ENCODE assay signal across 8 cellular contexts in genomic region chrX:69222103-69223090, GRCh38. TPM values are rescaled to one million over a fixed set of nuclear protein-coding genes. Genes with fewer than 3 reads are reported as not detected.
DNase-seq lines count a peak whose midpoint lies in the region; ATAC-seq, FAIRE-seq and TF ChIP-seq lines count a peak whose summit lies in the region.

No MANE protein-coding gene starts in this region.

- H3K36me3 ChIP-seq in BJ (ENCODE audit: control insufficient read depth, insufficient read depth, low read length) (no peaks in the 10 kb centered on the region), GM12878 (ENCODE audit: control insufficient read depth in 2 of 2, insufficient read depth in 2 of 2, low read length in 1 of 2) (no peaks in the 10 kb centered on the region), small intestine (ENCODE audit: control insufficient read depth in 2 of 2, insufficient read depth in 2 of 2, low read length in 2 of 2) (no peaks in the 10 kb centered on the region)

- no peak for TF ChIP-seq EP300 in GM12878 (IDR thresholded peaks at IDR 0.05; ENCODE audit: borderline replicate concordance in 1 of 2, control insufficient read depth in 1 of 2, low read depth in 2 of 2, low read length in 2 of 2)

- POLR2A ChIA-PET in BJ (lab: Charles Lee), result no interaction called here
- POLR2A ChIA-PET in GM12878 (lab: Charles Lee), result no interaction called here

- H3K79me2 ChIP-seq in GM12878 (ENCODE audit: control insufficient read depth, insufficient read depth, low read length), result no peaks in the 10 kb centered on the region

- H3K9me3 ChIP-seq in GM12878 (replicated peaks; ENCODE audit: control insufficient read depth, insufficient read depth, low read length) (no peaks in the 10 kb centered on the region), small intestine (ENCODE audit: control insufficient read depth, low read depth) (no peaks in the 10 kb centered on the region)

- BruUV-seq in GM12878 (replicated peaks; lab: Mats Ljungman, UMichigan), result no TSS peak

- H3K9ac ChIP-seq in GM12878 (ENCODE audit: control insufficient read depth, insufficient read depth, low read length), result no peak overlapping the region

- H3K27me3 ChIP-seq in BJ (ENCODE audit: control insufficient read depth, insufficient read depth, low read length), result no peaks in the 10 kb centered on the region; the same call in 1 of the 2 replicates
- no peaks in the 10 kb centered on the region; a peak in 2 of 4 replicates for H3K27me3 ChIP-seq in GM12878 (replicated peaks in 1 of 2; ENCODE audit: control insufficient read depth in 2 of 2, insufficient read depth in 2 of 2, low read length in 1 of 2)
- no peaks in the 10 kb centered on the region for H3K27me3 ChIP-seq in small intestine (ENCODE audit: control insufficient read depth in 2 of 2, insufficient read depth in 2 of 2, low read length in 2 of 2)

- intact Hi-C loops in GM12878 (cut with micrococcal nuclease; ENCODE audit: unreplicated experiment), result loop anchor here (1.0 to 2.0 kb wide), 4 partner anchors 128 to 490 kb away; no protein-coding TSS in a partner anchor

- ATAC-seq in GM19351 (IDR thresholded peaks at IDR 0.05; ENCODE audit: unreplicated experiment), result peak; percentile 83
- ATAC-seq in GM12878, result peak; percentile 95
- no peak for ATAC-seq in HG03442 (IDR thresholded peaks at IDR 0.05; ENCODE audit: unreplicated experiment)

- H3K4me2 ChIP-seq in GM12878 (ENCODE audit: control insufficient read depth, insufficient read depth), result no peak overlapping the region

- H4K20me1 ChIP-seq in GM12878 (ENCODE audit: control insufficient read depth, insufficient read depth), result no peaks in the 10 kb centered on the region

- H3K4me1 ChIP-seq in GM12878 (ENCODE audit: control insufficient read depth, insufficient read depth, low read length) (no peaks in the 10 kb centered on the region), small intestine (ENCODE audit: control insufficient read depth in 2 of 2, insufficient read depth in 1 of 2, low read depth in 1 of 2, low read length in 1 of 2) (no peaks in the 10 kb centered on the region)

- CTCF ChIA-PET in BJ (lab: Yijun Ruan, JAX) (interaction anchor here (0.7 to 4.9 kb wide), 20 partner anchors 9 to 490 kb away, joined by 3 to 90 read pairs (median 5); partner anchors contain the start of gene EFNB1), GM12878 (lab: Yijun Ruan, JAX) (interaction anchor here (0.6 to 3.7 kb wide), 15 partner anchors 9 to 1603 kb away, joined by 3 to 34 read pairs (median 4); partner anchors contain the start of gene EFNB1)

- peak; percentile 1 for DNase-seq in BJ (ENCODE audit: low read depth)
- DNase-seq in NCI-H1092 treated with DMSO at 0.1 percent for 48 hours (lab: John Stamatoyannopoulos, UW), result peak; percentile 73
- DNase-seq in T-helper 22 cell (ENCODE audit: low read depth), result peak; percentile 23
- no peak for DNase-seq in GM12878 (ENCODE audit: low read depth, low spot score)
- peak; percentile 52 for DNase-seq in iPS DF 19.7 (ENCODE audit: low read depth, low spot score)
- peak; percentile 51 for DNase-seq in small intestine

- H3K4me3 ChIP-seq in BJ (ENCODE audit: low read depth, low read length) (no peak overlapping the region), GM12878 (no peak overlapping the region), small intestine (ENCODE audit: low read depth in 1 of 2, low read length in 2 of 2) (no peak overlapping the region)

- WGBS in GM12878 (ENCODE audit: insufficient coverage, insufficient replicate concordance, low lambda C conversion rate, missing lambda C conversion rate), result 5% methylated on average over 9 of the region's 12 CpGs
- WGBS in small intestine, 3 donors, result 16 to 18% (median 16%) methylated on average over 12 of the region's 12 CpGs

- peak; percentile 83 for TF ChIP-seq RAD21 in GM12878 (IDR thresholded peaks at IDR 0.05; ENCODE audit: insufficient read depth, low read depth, low read length)

- FAIRE-seq in GM12878 (lab: Jason Lieb, UNC), result no peak
- FAIRE-seq in small intestine (lab: Jason Lieb, UNC), result no peak

- no peak for TF ChIP-seq POLR2A in GM12878 (IDR thresholded peaks at IDR 0.05; ENCODE audit: low read depth, low read length)

- SMC1A ChIA-PET in GM12878 (lab: Charles Lee; ENCODE audit: uncharacterized antibody, unreplicated experiment), result interaction anchor here (1.0 to 1.9 kb wide), 4 partner anchors 128 to 1025 kb away, joined by 4 to 10 read pairs (median 6); partner anchors contain the start of gene EFNB1

- TF ChIP-seq CTCF in BJ (IDR thresholded peaks at IDR 0.05; ENCODE audit: insufficient read depth, low read depth, low read length) (peak; percentile 80), GM12878 (IDR thresholded peaks at IDR 0.05 in 2 of 3, conservative IDR thresholded peaks at IDR 0.05 in 1 of 3; ENCODE audit: control insufficient read depth in 2 of 3, extremely low read depth in 1 of 3, insufficient read depth in 1 of 3, low read depth in 3 of 3, low read length in 3 of 3) (peak; percentile 64 to 73 (median 71))

- H3K27ac ChIP-seq in GM12878 (ENCODE audit: control insufficient read depth, insufficient read depth), result no peak overlapping the region
- no peak overlapping the region for H3K27ac ChIP-seq in small intestine (ENCODE audit: low read depth in 1 of 2, low read length in 1 of 2)

- RAD21 ChIA-PET in GM12878 (lab: Charles Lee; ENCODE audit: unreplicated experiment), result interaction anchor here (0.9 to 2.2 kb wide), 3 partner anchors 128 to 400 kb away, joined by 3 to 21 read pairs (median 6); partner anchors contain the start of gene EFNB1

- in situ Hi-C loops in GM12878 (cut with MboI), result no loop called here

- H2AFZ ChIP-seq in GM12878 (ENCODE audit: control insufficient read depth, low read depth, low read length), result no peak overlapping the region

TF ChIP-seq in GM12878, 131 proteins besides CTCF, POLR2A, EP300 and RAD21:
- TF ChIP-seq YY1 (IDR thresholded peaks at IDR 0.05; ENCODE audit: low read depth, low read length), result 0 out of 2 replicates have a peak, but pooled peaks have one; percentile 35
- no peak for TF ChIP-seq BMI1 (IDR thresholded peaks at IDR 0.05; ENCODE audit: borderline replicate concordance)
- TF ChIP-seq SMC3 (IDR thresholded peaks at IDR 0.05; ENCODE audit: borderline replicate concordance, low read length), result peak; percentile 76

RNA-seq across cellular contexts. Expression of gene PJA1, which starts 57.1 kb away (rescaled TPM):
- polyA plus RNA-seq in BJ (2011; rRNA removed) (20.2 and 21.7 TPM in 2 replicates), GM12878 (2011; rRNA removed) (10.4 and 13.6 TPM in 2 replicates), GM12878 (2014; fragmentation: Illumina TruSeq; extraction: Trizol) (14.3 and 14.8 TPM in 2 replicates), GM12878 (2014; fragmentation: Nextera tagmentation; extraction: Ambion mirVana) (1 to 10 TPM; 5.2 to 5.7 TPM), GM12878 (2014; rRNA removed) (7.7 and 8.3 TPM in 2 replicates), GM12878 (2016; fragmentation: Nextera tagmentation; extraction: Ambion mirVana) (10 to 100 TPM; 14.2 to 19.5 TPM), small intestine (10 to 100 TPM in 1 of 3 donors, 1 to 10 TPM in 2; 3.6 to 11.5 (median 8.1) TPM)
- 12.9 and 17.7 TPM in 2 replicates for polyA minus RNA-seq in BJ (2011; rRNA and poly(A)+ RNA removed)
- total RNA-seq in GM12878 (2013; cell fraction: nucleolus; rRNA removed), result 3.5 and 4.5 TPM in 2 replicates
- total RNA-seq in GM12878 (2014; rRNA removed) (8.6 and 11.3 TPM in 2 replicates), GM12878 (2014; rRNA removed; fragmentation: Illumina TruSeq; extraction: Trizol) (11.3 and 13.1 TPM in 2 replicates), GM12878 (2021) (10.7 and 12.3 TPM in 2 replicates)
- 5.2 TPM for polyA plus RNA-seq in GM12878 (2011; ENCODE audit: low read depth)
- 11.7 and 12.0 TPM in 2 replicates for polyA plus RNA-seq in GM12878 (2011; cell fraction: cytosol; rRNA removed)
- polyA plus RNA-seq in GM12878 (2011; cell fraction: nucleus; rRNA removed), result 8.3 and 10.3 TPM in 2 replicates
- polyA plus RNA-seq in GM12878 (2012), result 11.8 and 13.6 TPM in 2 replicates
- polyA minus RNA-seq in GM12878 (2011; rRNA and poly(A)+ RNA removed), result 9.9 and 13.0 TPM in 2 replicates
- polyA minus RNA-seq in GM12878 (2011; cell fraction: cytosol; rRNA and poly(A)+ RNA removed), result 3.1 and 4.7 TPM in 2 replicates
- 0.97 and 2.7 TPM in 2 replicates for polyA minus RNA-seq in GM12878 (2011; cell fraction: nucleus; rRNA and poly(A)+ RNA removed)
